In the genomic region with DNA sequence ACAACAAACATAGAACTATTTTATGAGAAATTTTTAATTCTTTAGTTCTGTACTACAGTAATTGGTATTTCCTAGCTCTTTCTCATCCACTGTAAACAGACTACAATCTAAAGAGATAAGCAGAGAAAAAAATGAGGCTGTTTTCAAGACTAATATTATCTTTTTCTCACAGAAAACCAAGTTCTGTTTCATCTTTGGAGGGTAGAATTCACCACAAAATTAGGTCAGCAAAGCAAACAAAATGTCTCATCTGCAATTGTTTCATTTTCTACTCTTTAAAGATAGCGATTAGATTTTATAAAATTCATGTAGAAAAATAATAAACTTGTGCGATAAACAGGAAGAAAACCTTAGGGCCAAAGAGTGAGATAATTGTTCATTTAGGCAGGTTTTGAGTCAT, we compare ENCODE assay signal across 1 cellular context.
TF ChIP-seq lines count a peak whose summit lies in the region.

No MANE protein-coding gene starts in this region.

TF ChIP-seq in K562, 482 proteins besides CTCF, POLR2A, EP300 and RAD21:
- no peak for TF ChIP-seq MYNN (IDR thresholded peaks at IDR 0.05)
- no peak for TF ChIP-seq MYNN (CRISPR knock-in tag; IDR thresholded peaks at IDR 0.05)
- no peak for TF ChIP-seq MAFG (tag; conservative IDR thresholded peaks at IDR 0.05)
- TF ChIP-seq ZNF699 (CRISPR knock-in tag; IDR thresholded peaks at IDR 0.05; ENCODE audit: insufficient replicate concordance), result no peak
- TF ChIP-seq SETDB1 (IDR thresholded peaks at IDR 0.05; ENCODE audit: low read length), result no peak
- no peak for TF ChIP-seq THRA (IDR thresholded peaks at IDR 0.05)
- no peak for TF ChIP-seq SMARCA5 (IDR thresholded peaks at IDR 0.05)
- no peak for TF ChIP-seq TCF7L2 (IDR thresholded peaks at IDR 0.05; ENCODE audit: low read depth, low read length)
- no peak for TF ChIP-seq ZNF24 (IDR thresholded peaks at IDR 0.05)
- TF ChIP-seq MYBL2 (IDR thresholded peaks at IDR 0.05; ENCODE audit: low read depth), result no peak
- TF ChIP-seq MYBL2 (CRISPR knock-in tag; IDR thresholded peaks at IDR 0.05; ENCODE audit: borderline replicate concordance), result no peak
- TF ChIP-seq TCF3 (CRISPR knock-in tag; IDR thresholded peaks at IDR 0.05), result peak; percentile 15; the same call in 1 of the 2 replicates
- TF ChIP-seq HMG20B (CRISPR knock-in tag; IDR thresholded peaks at IDR 0.05), result no peak
- TF ChIP-seq TAL1 (IDR thresholded peaks at IDR 0.05), result peak; percentile 54
- peak; percentile 46 for TF ChIP-seq FOSL1 (tag; conservative IDR thresholded peaks at IDR 0.05)
- no peak for TF ChIP-seq ZNF175 (CRISPR knock-in tag; IDR thresholded peaks at IDR 0.05; ENCODE audit: low read depth)
- TF ChIP-seq SRSF7 (optimal IDR thresholded peaks at IDR 0.05; ENCODE audit: low read depth, low read length), result no peak
- TF ChIP-seq, protein P1, sequence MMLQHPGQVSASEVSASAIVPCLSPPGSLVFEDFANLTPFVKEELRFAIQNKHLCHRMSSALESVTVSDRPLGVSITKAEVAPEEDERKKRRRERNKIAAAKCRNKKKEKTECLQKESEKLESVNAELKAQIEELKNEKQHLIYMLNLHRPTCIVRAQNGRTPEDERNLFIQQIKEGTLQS (IDR thresholded peaks at IDR 0.05), result peak; percentile 43; the same call in 1 of the 2 replicates
- TF ChIP-seq, protein P1 (CRISPR knock-in tag; conservative IDR thresholded peaks at IDR 0.05), result no peak
- no peak for TF ChIP-seq PPARD (CRISPR knock-in tag; IDR thresholded peaks at IDR 0.05)
- no peak for TF ChIP-seq POU5F1 (IDR thresholded peaks at IDR 0.05; ENCODE audit: borderline replicate concordance, low read depth, low read length, partially characterized antibody)
- peak; percentile 51; the same call in 1 of the 2 replicates for TF ChIP-seq SMARCE1 (IDR thresholded peaks at IDR 0.05)
- no peak for TF ChIP-seq GATAD2B (IDR thresholded peaks at IDR 0.05; ENCODE audit: borderline replicate concordance)
- TF ChIP-seq FUS (optimal IDR thresholded peaks at IDR 0.05; ENCODE audit: low read depth, low read length), result no peak
- no peak for TF ChIP-seq NR4A1 (CRISPR knock-in tag; IDR thresholded peaks at IDR 0.05)
- TF ChIP-seq NR4A1 (tag; IDR thresholded peaks at IDR 0.05), result no peak
- TF ChIP-seq MYC (IDR thresholded peaks at IDR 0.05; ENCODE audit: low read depth, low read length), result no peak
- TF ChIP-seq MYC (CRISPR knock-in tag; IDR thresholded peaks at IDR 0.05; ENCODE audit: borderline replicate concordance, low read depth), result no peak
- no peak for TF ChIP-seq PURB (CRISPR knock-in tag; IDR thresholded peaks at IDR 0.05; ENCODE audit: low read depth)
- TF ChIP-seq SLC30A9 (CRISPR knock-in tag; IDR thresholded peaks at IDR 0.05), result no peak
- no peak for TF ChIP-seq ZNF384 (IDR thresholded peaks at IDR 0.05; ENCODE audit: low read depth, low read length)
- TF ChIP-seq ADNP (tag; IDR thresholded peaks at IDR 0.05), result 0 out of 2 replicates have a peak, but pooled peaks have one; percentile 8
- no peak for TF ChIP-seq ZHX1 (conservative IDR thresholded peaks at IDR 0.05; ENCODE audit: low read length)
- TF ChIP-seq LEF1 (IDR thresholded peaks at IDR 0.05), result peak; percentile 54; the same call in 1 of the 2 replicates
- TF ChIP-seq, protein P2, sequence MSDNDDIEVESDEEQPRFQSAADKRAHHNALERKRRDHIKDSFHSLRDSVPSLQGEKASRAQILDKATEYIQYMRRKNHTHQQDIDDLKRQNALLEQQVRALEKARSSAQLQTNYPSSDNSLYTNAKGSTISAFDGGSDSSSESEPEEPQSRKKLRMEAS (CRISPR knock-in tag; IDR thresholded peaks at IDR 0.05), result no peak
- TF ChIP-seq ZSCAN29 (IDR thresholded peaks at IDR 0.05), result no peak
- 0 out of 2 replicates have a peak, but pooled peaks have one; percentile 33 for TF ChIP-seq FOXJ2 (tag; IDR thresholded peaks at IDR 0.05)
- TF ChIP-seq CC2D1A (IDR thresholded peaks at IDR 0.05), result no peak
- TF ChIP-seq MGA (IDR thresholded peaks at IDR 0.05), result no peak
- no peak for TF ChIP-seq ZFPM2 (CRISPR knock-in tag; IDR thresholded peaks at IDR 0.05)
- no peak for TF ChIP-seq ARID2 (IDR thresholded peaks at IDR 0.05)
- peak; percentile 64 for TF ChIP-seq ARID1B (IDR thresholded peaks at IDR 0.05)
- TF ChIP-seq CBFA2T3 (IDR thresholded peaks at IDR 0.05), result peak; percentile 30; the same call in 1 of the 2 replicates
- TF ChIP-seq RBM34 (IDR thresholded peaks at IDR 0.05; ENCODE audit: borderline replicate concordance, insufficient read depth, low read length), result no peak
- peak; percentile 38; the same call in 1 of the 2 replicates for TF ChIP-seq TEAD4 (IDR thresholded peaks at IDR 0.05; ENCODE audit: low read length)
- TF ChIP-seq TEAD4 (CRISPR knock-in tag; IDR thresholded peaks at IDR 0.05; ENCODE audit: borderline replicate concordance), result no peak
- TF ChIP-seq, protein P3, sequence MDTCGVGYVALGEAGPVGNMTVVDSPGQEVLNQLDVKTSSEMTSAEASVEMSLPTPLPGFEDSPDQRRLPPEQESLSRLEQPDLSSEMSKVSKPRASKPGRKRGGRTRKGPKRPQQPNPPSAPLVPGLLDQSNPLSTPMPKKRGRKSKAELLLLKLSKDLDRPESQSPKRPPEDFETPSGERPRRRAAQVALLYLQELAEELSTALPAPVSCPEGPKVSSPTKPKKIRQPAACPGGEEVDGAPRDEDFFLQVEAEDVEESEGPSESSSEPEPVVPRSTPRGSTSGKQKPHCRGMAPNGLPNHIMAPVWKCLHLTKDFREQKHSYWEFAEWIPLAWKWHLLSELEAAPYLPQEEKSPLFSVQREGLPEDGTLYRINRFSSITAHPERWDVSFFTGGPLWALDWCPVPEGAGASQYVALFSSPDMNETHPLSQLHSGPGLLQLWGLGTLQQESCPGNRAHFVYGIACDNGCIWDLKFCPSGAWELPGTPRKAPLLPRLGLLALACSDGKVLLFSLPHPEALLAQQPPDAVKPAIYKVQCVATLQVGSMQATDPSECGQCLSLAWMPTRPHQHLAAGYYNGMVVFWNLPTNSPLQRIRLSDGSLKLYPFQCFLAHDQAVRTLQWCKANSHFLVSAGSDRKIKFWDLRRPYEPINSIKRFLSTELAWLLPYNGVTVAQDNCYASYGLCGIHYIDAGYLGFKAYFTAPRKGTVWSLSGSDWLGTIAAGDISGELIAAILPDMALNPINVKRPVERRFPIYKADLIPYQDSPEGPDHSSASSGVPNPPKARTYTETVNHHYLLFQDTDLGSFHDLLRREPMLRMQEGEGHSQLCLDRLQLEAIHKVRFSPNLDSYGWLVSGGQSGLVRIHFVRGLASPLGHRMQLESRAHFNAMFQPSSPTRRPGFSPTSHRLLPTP (IDR thresholded peaks at IDR 0.05; ENCODE audit: borderline replicate concordance, extremely low read depth, insufficient read length), result no peak
